Comparison of ENCODE assay signal across 2 cellular contexts in the genomic region with DNA sequence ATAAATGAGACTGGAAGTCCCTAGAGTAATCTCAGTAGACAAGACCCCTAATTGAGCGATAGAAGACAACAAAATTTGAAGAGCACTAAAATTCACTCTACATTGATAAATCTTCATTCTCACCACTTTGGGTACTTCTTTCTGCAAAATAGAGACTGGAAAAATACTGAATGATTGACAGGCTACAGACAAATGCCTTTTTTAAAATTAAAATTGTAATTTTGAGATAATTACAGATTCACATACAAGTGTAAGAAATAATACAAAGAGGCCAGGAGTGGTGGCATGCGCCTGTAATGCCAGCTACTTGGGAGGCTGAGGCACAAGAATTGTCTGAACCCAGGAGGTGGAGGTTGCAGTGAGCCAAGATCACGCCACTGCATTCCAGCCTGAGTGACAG.
TF ChIP-seq lines count a peak whose summit lies in the region.

No MANE protein-coding gene starts in this region.

TF ChIP-seq in HEK293T, 16 proteins besides CTCF, POLR2A, EP300 and RAD21:
- TF ChIP-seq, protein P1, sequence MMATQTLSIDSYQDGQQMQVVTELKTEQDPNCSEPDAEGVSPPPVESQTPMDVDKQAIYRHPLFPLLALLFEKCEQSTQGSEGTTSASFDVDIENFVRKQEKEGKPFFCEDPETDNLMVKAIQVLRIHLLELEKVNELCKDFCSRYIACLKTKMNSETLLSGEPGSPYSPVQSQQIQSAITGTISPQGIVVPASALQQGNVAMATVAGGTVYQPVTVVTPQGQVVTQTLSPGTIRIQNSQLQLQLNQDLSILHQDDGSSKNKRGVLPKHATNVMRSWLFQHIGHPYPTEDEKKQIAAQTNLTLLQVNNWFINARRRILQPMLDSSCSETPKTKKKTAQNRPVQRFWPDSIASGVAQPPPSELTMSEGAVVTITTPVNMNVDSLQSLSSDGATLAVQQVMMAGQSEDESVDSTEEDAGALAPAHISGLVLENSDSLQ (IDR thresholded peaks at IDR 0.05) = peak; percentile 16; the same call in 1 of the 2 replicates
- TF ChIP-seq BHLHE40 (IDR thresholded peaks at IDR 0.05; ENCODE audit: borderline replicate concordance) (no peak), ELF4 (IDR thresholded peaks at IDR 0.05) (no peak), CTBP1 (IDR thresholded peaks at IDR 0.05; ENCODE audit: borderline replicate concordance) (no peak)
TF ChIP-seq in HEK293T: peak in this region for 1.

TF ChIP-seq in GM12878, 131 proteins besides CTCF, POLR2A, EP300 and RAD21:
- TF ChIP-seq, protein P2, sequence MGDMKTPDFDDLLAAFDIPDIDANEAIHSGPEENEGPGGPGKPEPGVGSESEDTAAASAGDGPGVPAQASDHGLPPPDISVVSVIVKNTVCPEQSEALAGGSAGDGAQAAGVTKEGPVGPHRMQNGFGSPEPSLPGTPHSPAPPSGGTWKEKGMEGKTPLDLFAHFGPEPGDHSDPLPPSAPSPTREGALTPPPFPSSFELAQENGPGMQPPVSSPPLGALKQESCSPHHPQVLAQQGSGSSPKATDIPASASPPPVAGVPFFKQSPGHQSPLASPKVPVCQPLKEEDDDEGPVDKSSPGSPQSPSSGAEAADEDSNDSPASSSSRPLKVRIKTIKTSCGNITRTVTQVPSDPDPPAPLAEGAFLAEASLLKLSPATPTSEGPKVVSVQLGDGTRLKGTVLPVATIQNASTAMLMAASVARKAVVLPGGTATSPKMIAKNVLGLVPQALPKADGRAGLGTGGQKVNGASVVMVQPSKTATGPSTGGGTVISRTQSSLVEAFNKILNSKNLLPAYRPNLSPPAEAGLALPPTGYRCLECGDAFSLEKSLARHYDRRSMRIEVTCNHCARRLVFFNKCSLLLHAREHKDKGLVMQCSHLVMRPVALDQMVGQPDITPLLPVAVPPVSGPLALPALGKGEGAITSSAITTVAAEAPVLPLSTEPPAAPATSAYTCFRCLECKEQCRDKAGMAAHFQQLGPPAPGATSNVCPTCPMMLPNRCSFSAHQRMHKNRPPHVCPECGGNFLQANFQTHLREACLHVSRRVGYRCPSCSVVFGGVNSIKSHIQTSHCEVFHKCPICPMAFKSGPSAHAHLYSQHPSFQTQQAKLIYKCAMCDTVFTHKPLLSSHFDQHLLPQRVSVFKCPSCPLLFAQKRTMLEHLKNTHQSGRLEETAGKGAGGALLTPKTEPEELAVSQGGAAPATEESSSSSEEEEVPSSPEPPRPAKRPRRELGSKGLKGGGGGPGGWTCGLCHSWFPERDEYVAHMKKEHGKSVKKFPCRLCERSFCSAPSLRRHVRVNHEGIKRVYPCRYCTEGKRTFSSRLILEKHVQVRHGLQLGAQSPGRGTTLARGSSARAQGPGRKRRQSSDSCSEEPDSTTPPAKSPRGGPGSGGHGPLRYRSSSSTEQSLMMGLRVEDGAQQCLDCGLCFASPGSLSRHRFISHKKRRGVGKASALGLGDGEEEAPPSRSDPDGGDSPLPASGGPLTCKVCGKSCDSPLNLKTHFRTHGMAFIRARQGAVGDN (IDR thresholded peaks at IDR 0.05) = no peak
- TF ChIP-seq, protein P1 (IDR thresholded peaks at IDR 0.05) = peak; percentile 55; the same call in 1 of the 2 replicates
